8 cellular contexts compared by ENCODE assay signal in genomic region chr2:175111200-175111657, GRCh38. TPM values are rescaled to one million over a fixed set of nuclear protein-coding genes. Genes with fewer than 3 reads are reported as not detected.
DNase-seq lines count a peak whose midpoint lies in the region; FAIRE-seq and TF ChIP-seq lines count a peak whose summit lies in the region.

No MANE protein-coding gene starts in this region.

- DNase-seq in H54 (ENCODE audit: insufficient read length, low spot score): no peak
- peak; percentile 28 for DNase-seq in NCI-H2029 treated with DMSO at 0.1 percent for 48 hours (lab: John Stamatoyannopoulos, UW)
- DNase-seq in adipocyte (ENCODE audit: low read depth): peak; percentile 78
- DNase-seq in iPS DF 19.7 (ENCODE audit: low read depth, low spot score): peak; percentile 20
- DNase-seq in stromal cell of bone marrow (ENCODE audit: low read depth): peak; percentile 32
- no peak for DNase-seq in hypothalamus (lab: John Stamatoyannopoulos, UW)
- DNase-seq in activated CD4-positive, alpha-beta memory T cell treated with anti-CD3 and anti-CD28 coated beads, Interleukin-2, amount 10 ng/mL, durations not matched to agents 7 days and 5 days: no peak

- no peaks in the 10 kb centered on the region for H3K9me3 Mint-ChIP-seq in activated CD4-positive, alpha-beta memory T cell treated with anti-CD3 and anti-CD28 coated beads, Interleukin-2, amount 10 ng/mL, durations not matched to agents 7 days and 5 days

- POLR2A ChIA-PET in activated CD4-positive, alpha-beta memory T cell treated with anti-CD3 and anti-CD28 coated beads, Interleukin-2, amount 10 ng/mL, durations not matched to agents 7 days and 5 days (lab: Charles Lee): no interaction called here

- FAIRE-seq in G401.6 (lab: Jason Lieb, UNC): peak; percentile 98
- peak; percentile 77 for FAIRE-seq in H54 (lab: Jason Lieb, UNC)

- H3K9me3 ChIP-seq in adipocyte (ENCODE audit: control insufficient read depth, low read length): no peaks in the 10 kb centered on the region

- H3K4me3 Mint-ChIP-seq in activated CD4-positive, alpha-beta memory T cell treated with anti-CD3 and anti-CD28 coated beads, Interleukin-2, amount 10 ng/mL, durations not matched to agents 7 days and 5 days: no peak overlapping the region

- H3K36me3 Mint-ChIP-seq in activated CD4-positive, alpha-beta memory T cell treated with anti-CD3 and anti-CD28 coated beads, Interleukin-2, amount 10 ng/mL, durations not matched to agents 7 days and 5 days (ENCODE audit: low read depth): peaks cover 48% of the 10 kb centered on the region

- H3K9ac ChIP-seq in adipocyte (ENCODE audit: low read length): no peak overlapping the region

- TF ChIP-seq POLR2A in H54 (IDR thresholded peaks at IDR 0.05; ENCODE audit: low read depth, low read length): no peak

- CTCF ChIA-PET in activated CD4-positive, alpha-beta memory T cell treated with anti-CD3 and anti-CD28 coated beads, Interleukin-2, amount 10 ng/mL, durations not matched to agents 7 days and 5 days (lab: Charles Lee): interaction anchor here (0.8 to 2.4 kb wide), 2 partner anchors 93 to 174 kb away, joined by 3 to 6 read pairs; no protein-coding TSS in a partner anchor

- H3K4me3 ChIP-seq in adipocyte (ENCODE audit: low read length): no peak overlapping the region

- H3K27me3 Mint-ChIP-seq in activated CD4-positive, alpha-beta memory T cell treated with anti-CD3 and anti-CD28 coated beads, Interleukin-2, amount 10 ng/mL, durations not matched to agents 7 days and 5 days: no peaks in the 10 kb centered on the region

- H3K27me3 ChIP-seq in adipocyte (replicated peaks; ENCODE audit: control insufficient read depth, insufficient read depth, low read length): no peaks in the 10 kb centered on the region

- peaks cover 75% of the 10 kb centered on the region for H3K36me3 ChIP-seq in adipocyte (ENCODE audit: control insufficient read depth, insufficient read depth, low read length, severe bottlenecking)

- H3K27ac Mint-ChIP-seq in activated CD4-positive, alpha-beta memory T cell treated with anti-CD3 and anti-CD28 coated beads, Interleukin-2, amount 10 ng/mL, durations not matched to agents 7 days and 5 days: no peak overlapping the region

- peaks cover 4% of the 10 kb centered on the region for H3K4me1 Mint-ChIP-seq in activated CD4-positive, alpha-beta memory T cell treated with anti-CD3 and anti-CD28 coated beads, Interleukin-2, amount 10 ng/mL, durations not matched to agents 7 days and 5 days

- no peaks in the 10 kb centered on the region for H3K4me1 ChIP-seq in adipocyte (ENCODE audit: control insufficient read depth, insufficient read depth, low read length)

RNA-seq across cellular contexts. Expression of gene ATF2, which starts 56.8 kb away (rescaled TPM):
- total RNA-seq in activated CD4-positive, alpha-beta memory T cell treated with anti-CD3 and anti-CD28 coated beads, Interleukin-2, amount 10 ng/mL, durations not matched to agents 7 days and 5 days: 10 to 100 TPM; 61.4 to 63.6 TPM

Comparison
In these comparisons a context has a peak if more than half of its experiments do, and no peak if none do; other contexts are left out.
1. DNase-seq: peak in NCI-H2029 treated with DMSO at 0.1 percent for 48 hours (single experiment), adipocyte (single experiment), iPS DF 19.7 (single experiment) and stromal cell of bone marrow (single experiment); none in H54 (single experiment), hypothalamus (0 of 51) and activated CD4-positive, alpha-beta memory T cell treated with anti-CD3 and anti-CD28 coated beads, Interleukin-2, amount 10 ng/mL, durations not matched to agents 7 days and 5 days (single experiment).